Comparison of ENCODE assay signal across 7 cellular contexts in genomic region chr14:75011356-75012097, GRCh38. TPM values are rescaled to one million over a fixed set of nuclear protein-coding genes. Genes with fewer than 3 reads are reported as not detected.
A peak's percentile ranks its signal among the peaks of the same experiment; 100 is the strongest.
DNase-seq lines count a peak whose midpoint lies in the region; ATAC-seq lines count a peak whose summit lies in the region.
"Had no signal": no experiment of that assay in that cellular context is flagged by ENCODE, and none has a peak within 500 bp of the region (broad histone marks: within the 10 kb centered on the region; RNA-seq: fewer than 3 reads in every experiment).

No MANE protein-coding gene starts in this region.

- intact Hi-C loops in left cardiac atrium (cut with DNase I): loop anchor here in 1 of 2 donors (10.0 kb wide), 1 partner anchor 53 kb away; the partner anchor contains the start of genes ACYP1 and ZC2HC1C

- peak; percentile 10 for DNase-seq in stimulated activated CD4-positive, alpha-beta T cell treated with anti-CD3 and anti-CD28 coated beads, Interleukin-1b, Interleukin-23, amount 100 ng/mL, for 48 hours
- DNase-seq in stimulated activated CD4-positive, alpha-beta T cell treated with anti-CD3 and anti-CD28 coated beads, Interleukin-12 subunit alpha, Interleukin-12 subunit beta, amount 100 ng/mL, for 4 hours: no peak
- DNase-seq in left cardiac atrium (no peak), GOT3 (lab: John Stamatoyannopoulos, UW) (no peak), HuH-7 (ENCODE audit: low spot score) (no peak)
- DNase-seq: activated effector memory CD4-positive, alpha-beta T cell treated with Interleukin-2 at 50 U/mL for 16 hours had no signal

- ATAC-seq in left cardiac atrium (peak; percentile 58 to 74), HG02870 (IDR thresholded peaks at IDR 0.05; ENCODE audit: unreplicated experiment) (no peak)

RNA-seq across cellular contexts. Expression of gene EIF2B2, which starts 8.8 kb away (rescaled TPM):
- 10 to 100 TPM; 27.8 to 30.3 TPM for total RNA-seq in left cardiac atrium

RNA-seq across cellular contexts. Expression of gene MLH3, which starts 39.7 kb away (rescaled TPM):
- 10 to 100 TPM; 16.6 to 20.8 TPM for total RNA-seq in left cardiac atrium

RNA-seq across cellular contexts. Expression of gene ACYP1, which starts 52.3 kb away (rescaled TPM):
- total RNA-seq in left cardiac atrium: 10 to 100 TPM in 1 of 2 donors, 1 to 10 TPM in 1; 7.4 to 13.5 TPM

RNA-seq across cellular contexts. Expression of gene PGF, which starts 56.1 kb away (rescaled TPM):
- total RNA-seq in left cardiac atrium: 1 to 10 TPM; 4.6 to 5.0 TPM

RNA-seq across cellular contexts. Expression of gene ZC2HC1C, which starts 57.9 kb away (rescaled TPM):
- 1 to 10 TPM; 7.5 to 7.8 TPM for total RNA-seq in left cardiac atrium
